In the genomic region with DNA sequence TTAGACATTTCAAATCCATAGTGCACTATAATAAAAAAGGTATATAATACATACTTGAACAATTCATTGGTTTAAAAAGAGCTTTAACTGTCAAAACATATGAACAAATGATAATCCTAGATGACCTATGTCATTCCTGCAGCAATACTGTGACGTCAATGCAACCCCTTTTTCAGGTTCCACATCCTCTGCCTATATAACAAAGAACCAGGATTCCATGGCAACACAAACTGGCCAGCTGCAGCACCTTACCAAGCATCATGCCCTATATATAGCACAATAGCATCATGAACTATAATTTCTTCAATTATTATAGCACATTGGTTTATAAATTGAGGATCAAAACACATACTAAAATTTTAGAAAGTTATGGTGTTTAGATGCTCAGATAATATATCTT, we compare ENCODE assay signal across 16 cellular contexts. TPM values are rescaled to one million over a fixed set of nuclear protein-coding genes. Genes with fewer than 3 reads are reported as not detected.
DNase-seq lines count a peak whose midpoint lies in the region; ATAC-seq and TF ChIP-seq lines count a peak whose summit lies in the region.
"Had no signal": no experiment of that assay in that cellular context is flagged by ENCODE, and none has a peak within 500 bp of the region (broad histone marks: within the 10 kb centered on the region; RNA-seq: fewer than 3 reads in every experiment).

No MANE protein-coding gene starts in this region.

- no peaks in the 10 kb centered on the region for H3K9me2 ChIP-seq in GM23248 (ENCODE audit: insufficient read depth)

- in situ Hi-C loops in GM23248 (cut with MboI) = no loop called here

- no peak for TF ChIP-seq POLR2A in ovary (IDR thresholded peaks at IDR 0.05)

- H3F3A ChIP-seq in GM23248 (ENCODE audit: insufficient read depth) (no peaks in the 10 kb centered on the region), neural progenitor cell (ENCODE audit: low read depth) (no peaks in the 10 kb centered on the region)

- no peak overlapping the region for H3K27ac ChIP-seq in GM23248
- H3K27ac ChIP-seq in neural progenitor cell = peak overlapping the region; percentile 67
- H3K27ac ChIP-seq in ovary = no peak overlapping the region
- H3K27ac ChIP-seq: BLaER1, psoas muscle had no signal

- intact Hi-C loops in ovary (cut with DNase I) = no loop called here

- TF ChIP-seq EP300 in ovary (IDR thresholded peaks at IDR 0.05) = no peak

- H4K20me1 ChIP-seq in GM23248 (ENCODE audit: insufficient read depth) = no peaks in the 10 kb centered on the region
- no peaks in the 10 kb centered on the region for H4K20me1 ChIP-seq in neural progenitor cell (ENCODE audit: low read depth)
- H4K20me1 ChIP-seq: BLaER1 had no signal

- peaks cover 3% of the 10 kb centered on the region for H3K9me3 Mint-ChIP-seq in neural progenitor cell
- no peaks in the 10 kb centered on the region for H3K9me3 Mint-ChIP-seq in stimulated activated naive CD8-positive, alpha-beta T cell treated with anti-CD3 and anti-CD28 coated beads, Interleukin-15, amount 100 ng/mL, for 72 hours

- H3K79me2 ChIP-seq in GM23248 (ENCODE audit: insufficient read depth) (peaks cover 20% of the 10 kb centered on the region), neural progenitor cell (ENCODE audit: low read depth) (peaks cover 42% of the 10 kb centered on the region)

- H3K4me3 Mint-ChIP-seq in neural progenitor cell = no peak overlapping the region
- no peak overlapping the region for H3K4me3 Mint-ChIP-seq in stimulated activated naive CD8-positive, alpha-beta T cell treated with anti-CD3 and anti-CD28 coated beads, Interleukin-15, amount 100 ng/mL, for 72 hours
- H3K4me3 Mint-ChIP-seq: stimulated activated naive B cell treated with anti-CD40 and anti-IgM and Interleukin-4, amounts not matched to agents 10 μg/mL and 1 μg/mL and 100 μg/mL, for 72 hours had no signal

- peak overlapping the region; percentile 60; the same call in 1 of the 2 replicates for H2AFZ ChIP-seq in GM23248
- peak overlapping the region; percentile 86 for H2AFZ ChIP-seq in neural progenitor cell (replicated peaks)

- H3K27me3 Mint-ChIP-seq in neural progenitor cell (ENCODE audit: insufficient read depth, low read depth) = peaks cover 2% of the 10 kb centered on the region
- H3K27me3 Mint-ChIP-seq in stimulated activated naive CD8-positive, alpha-beta T cell treated with anti-CD3 and anti-CD28 coated beads, Interleukin-15, amount 100 ng/mL, for 72 hours = no peaks in the 10 kb centered on the region
- H3K27me3 Mint-ChIP-seq: stimulated activated naive B cell treated with anti-CD40 and anti-IgM and Interleukin-4, amounts not matched to agents 10 μg/mL and 1 μg/mL and 100 μg/mL, for 72 hours had no signal

- no peaks in the 10 kb centered on the region for H3K36me3 ChIP-seq in GM23248 (ENCODE audit: low read depth)
- H3K36me3 ChIP-seq in neural progenitor cell = no peaks in the 10 kb centered on the region
- no peaks in the 10 kb centered on the region for H3K36me3 ChIP-seq in ovary
- H3K36me3 ChIP-seq: BLaER1, heart right ventricle had no signal

- no peaks in the 10 kb centered on the region for H3K36me3 Mint-ChIP-seq in neural progenitor cell
- H3K36me3 Mint-ChIP-seq: stimulated activated naive B cell treated with anti-CD40 and anti-IgM and Interleukin-4, amounts not matched to agents 10 μg/mL and 1 μg/mL and 100 μg/mL, for 72 hours had no signal

- H3K4me2 ChIP-seq in GM23248 (ENCODE audit: unreplicated experiment) = peak overlapping the region; percentile 77
- H3K4me2 ChIP-seq in neural progenitor cell = peak overlapping the region; percentile 85
- H3K4me2 ChIP-seq: BLaER1 had no signal

- no peaks in the 10 kb centered on the region for H3K9me3 ChIP-seq in GM23248 (ENCODE audit: low read depth)
- no peaks in the 10 kb centered on the region for H3K9me3 ChIP-seq in neural progenitor cell (ENCODE audit: low read depth)
- no peaks in the 10 kb centered on the region for H3K9me3 ChIP-seq in ovary
- H3K9me3 ChIP-seq: BLaER1, heart right ventricle, psoas muscle had no signal

- H3K4me1 ChIP-seq in GM23248 (ENCODE audit: insufficient read depth) = peaks cover 5% of the 10 kb centered on the region; the same call in 1 of the 2 replicates
- H3K4me1 ChIP-seq in neural progenitor cell = peaks cover 22% of the 10 kb centered on the region
- H3K4me1 ChIP-seq in ovary (ENCODE audit: insufficient read depth) = no peaks in the 10 kb centered on the region
- H3K4me1 ChIP-seq: BLaER1, psoas muscle had no signal

- 0 to 6% methylated on average over 1 of the region's 1 CpG for WGBS in GM23248 (ENCODE audit: low coverage in 1 of 2, low lambda C conversion rate in 2 of 2, missing lambda C conversion rate in 2 of 2), 2 experiments
- WGBS in ovary, 3 donors = 58 to 70% (median 68%) methylated on average over 1 of the region's 1 CpG

- no peak overlapping the region for H3K27ac Mint-ChIP-seq in neural progenitor cell
- no peak overlapping the region for H3K27ac Mint-ChIP-seq in stimulated activated naive CD8-positive, alpha-beta T cell treated with anti-CD3 and anti-CD28 coated beads, Interleukin-15, amount 100 ng/mL, for 72 hours
- H3K27ac Mint-ChIP-seq: stimulated activated naive B cell treated with anti-CD40 and anti-IgM and Interleukin-4, amounts not matched to agents 10 μg/mL and 1 μg/mL and 100 μg/mL, for 72 hours had no signal

- H3K4me3 ChIP-seq in GM23248 = no peak overlapping the region
- H3K4me3 ChIP-seq in choroid plexus epithelial cell (ENCODE audit: low read depth, low read length) = no peak overlapping the region
- H3K4me3 ChIP-seq in neural progenitor cell = peak overlapping the region; percentile 73
- H3K4me3 ChIP-seq in ovary = no peak overlapping the region
- H3K4me3 ChIP-seq: BLaER1, lung, psoas muscle had no signal

- peaks cover 2% of the 10 kb centered on the region for H3K4me1 Mint-ChIP-seq in neural progenitor cell
- H3K4me1 Mint-ChIP-seq in stimulated activated naive CD8-positive, alpha-beta T cell treated with anti-CD3 and anti-CD28 coated beads, Interleukin-15, amount 100 ng/mL, for 72 hours = no peaks in the 10 kb centered on the region
- H3K4me1 Mint-ChIP-seq: stimulated activated naive B cell treated with anti-CD40 and anti-IgM and Interleukin-4, amounts not matched to agents 10 μg/mL and 1 μg/mL and 100 μg/mL, for 72 hours had no signal

- ATAC-seq in stimulated activated naive CD8-positive, alpha-beta T cell treated with anti-CD3 and anti-CD28 coated beads, Interleukin-15, amount 100 ng/mL, for 72 hours = no peak
- no peak for ATAC-seq in HG02642 (IDR thresholded peaks at IDR 0.05; ENCODE audit: poor library complexity, unreplicated experiment)
- ATAC-seq: psoas muscle; stimulated activated naive B cell treated with anti-CD40 and anti-IgM and Interleukin-4, amounts not matched to agents 10 μg/mL and 1 μg/mL and 100 μg/mL, for 72 hours had no signal

- TF ChIP-seq CTCF in choroid plexus epithelial cell (conservative IDR thresholded peaks at IDR 0.05; ENCODE audit: low read depth, low read length) = no peak
- TF ChIP-seq CTCF in neural progenitor cell (IDR thresholded peaks at IDR 0.05) = no peak
- no peak for TF ChIP-seq CTCF in ovary (IDR thresholded peaks at IDR 0.05)

- no peak for DNase-seq in GM23248
- peak; percentile 60 to 87 for DNase-seq in NCI-H1930 (lab: John Stamatoyannopoulos, UW)
- peak; percentile 9 for DNase-seq in choroid plexus epithelial cell (ENCODE audit: low read depth)
- DNase-seq in neural progenitor cell (ENCODE audit: low spot score) = peak; percentile 13
- no peak for DNase-seq in stimulated activated naive CD8-positive, alpha-beta T cell treated with anti-CD3 and anti-CD28 coated beads, Interleukin-15, amount 100 ng/mL, for 72 hours
- no peak for DNase-seq in ovary
- no peak for DNase-seq in NCI-H446 (lab: John Stamatoyannopoulos, UW)
- DNase-seq: effector CD4-positive, alpha-beta T cell; psoas muscle; RPMI8226; stimulated activated CD4-positive, alpha-beta T cell treated with anti-CD3 and anti-CD28 coated beads, Interleukin-2, amount 100 ng/mL, for 24 hours; stimulated activated naive B cell treated with anti-CD40 and anti-IgM and Interleukin-4, amounts not matched to agents 10 μg/mL and 1 μg/mL and 100 μg/mL, for 72 hours had no signal

- H3K27me3 ChIP-seq in GM23248 (replicated peaks; ENCODE audit: insufficient read depth) (no peaks in the 10 kb centered on the region), neural progenitor cell (no peaks in the 10 kb centered on the region), ovary (no peaks in the 10 kb centered on the region)
- H3K27me3 ChIP-seq: BLaER1, heart right ventricle had no signal

- no peak overlapping the region for H3K9ac ChIP-seq in GM23248
- H3K9ac ChIP-seq in neural progenitor cell = no peak overlapping the region
- H3K9ac ChIP-seq: BLaER1 had no signal

RNA-seq across cellular contexts. Expression of a gene that starts 0.6 kb away (rescaled TPM):
- total RNA-seq in GM23248 (2014; rRNA removed; shearing (Covaris generic)) = 0.51 and 0.76 TPM in 2 replicates
- 1.1 and 1.2 TPM in 2 replicates for polyA plus RNA-seq in GM23248 (2016; fragmentation: Nextera tagmentation; extraction: Ambion mirVana)
- total RNA-seq in neural progenitor cell (ENCODE audit: low replicate concordance) = 5.6 and 7.8 TPM in 2 replicates
- 1 to 10 TPM in 4 of 7 donors, under 1 TPM in 3; 0.08 to 4.6 (median 1.2) TPM for total RNA-seq in ovary
- polyA plus RNA-seq in ovary = under 1 TPM; 0.07 to 0.55 TPM
- polyA plus RNA-seq: psoas muscle had no signal

Comparison
In these comparisons a context has a peak if more than half of its experiments do, and no peak if none do; other contexts are left out.
1. DNase-seq: peak in NCI-H1930 (2 of 2), choroid plexus epithelial cell (single experiment) and neural progenitor cell (single experiment); none in GM23248 (single experiment), stimulated activated naive CD8-positive, alpha-beta T cell treated with anti-CD3 and anti-CD28 coated beads, Interleukin-15, amount 100 ng/mL, for 72 hours (0 of 2), ovary (0 of 5) and NCI-H446 (0 of 2).